Comparison of ENCODE assay signal across 22 cellular contexts in genomic region chr13:113374511-113375175, GRCh38. TPM values are rescaled to one million over a fixed set of nuclear protein-coding genes. Genes with fewer than 3 reads are reported as not detected.
"Had no signal": no experiment of that assay in that cellular context is flagged by ENCODE, and none has a peak within 500 bp of the region (broad histone marks: within the 10 kb centered on the region; RNA-seq: fewer than 3 reads in every experiment).

No MANE protein-coding gene starts in this region.

- H3K4me3 ChIP-seq: esophagus squamous epithelium, heart right ventricle, thoracic aorta, upper lobe of left lung had no signal

- H3K36me3 ChIP-seq: brain microvascular endothelial cell, esophagus squamous epithelium, heart right ventricle, neutrophil, thoracic aorta, upper lobe of left lung had no signal

- H3K27me3 ChIP-seq: upper lobe of left lung had no signal

- DNase-seq: activated CD4-positive, alpha-beta T cell treated with anti-CD3 and anti-CD28 coated beads for 48 hours; activated CD4-positive, CD25-positive, alpha-beta regulatory T cell; activated naive CD4-positive, alpha-beta T cell treated with anti-CD3 and anti-CD28 coated beads for 36 hours; activated naive CD8-positive, alpha-beta T cell treated with anti-CD3 and anti-CD28 coated beads, Interleukin-2, amount 50 U/mL, for 24 hours; anterior cingulate cortex; brain microvascular endothelial cell; effector CD8-positive, alpha-beta T cell; esophagus squamous epithelium; heart right ventricle; immature natural killer cell; mesendoderm; naive thymus-derived CD8-positive, alpha-beta T cell; stimulated activated CD4-positive, alpha-beta T cell treated with anti-CD3 and anti-CD28 coated beads, Interleukin-4, amount 100 ng/mL, for 4 hours; T-helper 1 cell; T-helper 9 cell had no signal

- H3K36me3 Mint-ChIP-seq: immature natural killer cell; naive thymus-derived CD8-positive, alpha-beta T cell; stimulated activated memory B cell treated with anti-CD40 and anti-IgM and Interleukin-4, amounts not matched to agents 10 μg/mL and 1 μg/mL and 100 μg/mL, for 72 hours had no signal

- ATAC-seq: activated naive CD8-positive, alpha-beta T cell treated with anti-CD3 and anti-CD28 coated beads, Interleukin-2, amount 50 U/mL, for 24 hours; heart right ventricle; naive thymus-derived CD8-positive, alpha-beta T cell; sciatic nerve; stimulated activated memory B cell treated with anti-CD40 and anti-IgM and Interleukin-4, amounts not matched to agents 10 μg/mL and 1 μg/mL and 100 μg/mL, for 72 hours had no signal

- H3K9me3 Mint-ChIP-seq: activated naive CD4-positive, alpha-beta T cell treated with anti-CD3 and anti-CD28 coated beads for 36 hours; activated naive CD8-positive, alpha-beta T cell treated with anti-CD3 and anti-CD28 coated beads, Interleukin-2, amount 50 U/mL, for 24 hours; activated T-helper 1 cell treated with anti-CD3 and anti-CD28 coated beads, Interleukin-12 subunit alpha, Interleukin-12 subunit beta, Interleukin-2, Interleukin-4 antibody, amounts not matched to agents 30 ng/mL and 10 ng/mL and 1 ng/mL, durations not matched to agents 14 hours and 24 hours and 36 hours; immature natural killer cell; naive thymus-derived CD8-positive, alpha-beta T cell; stimulated activated memory B cell treated with anti-CD40 and anti-IgM and Interleukin-4, amounts not matched to agents 10 μg/mL and 1 μg/mL and 100 μg/mL, for 72 hours had no signal

- H3K9me3 ChIP-seq: esophagus squamous epithelium, heart right ventricle, neutrophil, thoracic aorta, upper lobe of left lung had no signal

- H3K27ac ChIP-seq: brain microvascular endothelial cell, esophagus squamous epithelium, heart right ventricle, neutrophil, thoracic aorta, upper lobe of left lung had no signal

- H3K4me3 Mint-ChIP-seq: activated naive CD4-positive, alpha-beta T cell treated with anti-CD3 and anti-CD28 coated beads for 36 hours; activated naive CD8-positive, alpha-beta T cell treated with anti-CD3 and anti-CD28 coated beads, Interleukin-2, amount 50 U/mL, for 24 hours; activated T-helper 1 cell treated with anti-CD3 and anti-CD28 coated beads, Interleukin-12 subunit alpha, Interleukin-12 subunit beta, Interleukin-2, Interleukin-4 antibody, amounts not matched to agents 30 ng/mL and 10 ng/mL and 1 ng/mL, durations not matched to agents 14 hours and 24 hours and 36 hours; immature natural killer cell; naive thymus-derived CD8-positive, alpha-beta T cell; stimulated activated memory B cell treated with anti-CD40 and anti-IgM and Interleukin-4, amounts not matched to agents 10 μg/mL and 1 μg/mL and 100 μg/mL, for 72 hours had no signal

- H3K4me1 ChIP-seq: esophagus squamous epithelium, heart right ventricle had no signal

- H3K4me1 Mint-ChIP-seq: activated naive CD8-positive, alpha-beta T cell treated with anti-CD3 and anti-CD28 coated beads, Interleukin-2, amount 50 U/mL, for 24 hours; immature natural killer cell; naive thymus-derived CD8-positive, alpha-beta T cell; stimulated activated memory B cell treated with anti-CD40 and anti-IgM and Interleukin-4, amounts not matched to agents 10 μg/mL and 1 μg/mL and 100 μg/mL, for 72 hours had no signal

- H3K27ac Mint-ChIP-seq: activated naive CD4-positive, alpha-beta T cell treated with anti-CD3 and anti-CD28 coated beads for 36 hours; activated naive CD8-positive, alpha-beta T cell treated with anti-CD3 and anti-CD28 coated beads, Interleukin-2, amount 50 U/mL, for 24 hours; activated T-helper 1 cell treated with anti-CD3 and anti-CD28 coated beads, Interleukin-12 subunit alpha, Interleukin-12 subunit beta, Interleukin-2, Interleukin-4 antibody, amounts not matched to agents 30 ng/mL and 10 ng/mL and 1 ng/mL, durations not matched to agents 14 hours and 24 hours and 36 hours; immature natural killer cell; stimulated activated memory B cell treated with anti-CD40 and anti-IgM and Interleukin-4, amounts not matched to agents 10 μg/mL and 1 μg/mL and 100 μg/mL, for 72 hours had no signal

RNA-seq across cellular contexts. Expression of gene GRTP1, which starts 10.7 kb away (rescaled TPM):
- total RNA-seq: activated CD8-positive, alpha-beta memory T cell treated with anti-CD3 and anti-CD28 coated beads for 36 hours; activated T-helper 1 cell treated with anti-CD3 and anti-CD28 coated beads, Interleukin-12 subunit alpha, Interleukin-12 subunit beta, Interleukin-2, Interleukin-4 antibody, amounts not matched to agents 30 ng/mL and 10 ng/mL and 1 ng/mL, durations not matched to agents 14 hours and 24 hours and 36 hours; naive thymus-derived CD8-positive, alpha-beta T cell had no signal
- polyA plus RNA-seq: naive thymus-derived CD8-positive, alpha-beta T cell had no signal
